In genomic region chr20:44388466-44389023, GRCh38 we compare ENCODE assay signal across 9 cellular contexts. TPM values are rescaled to one million over a fixed set of nuclear protein-coding genes. Genes with fewer than 3 reads are reported as not detected.
DNase-seq lines count a peak whose midpoint lies in the region; ATAC-seq, FAIRE-seq and TF ChIP-seq lines count a peak whose summit lies in the region.
"Had no signal": no experiment of that assay in that cellular context is flagged by ENCODE, and none has a peak within 500 bp of the region (broad histone marks: within the 10 kb centered on the region; RNA-seq: fewer than 3 reads in every experiment).

No MANE protein-coding gene starts in this region.

- H3K36me3 ChIP-seq in Caco-2 (ENCODE audit: control insufficient read depth, insufficient read depth, low read length) (peaks cover 13% of the 10 kb centered on the region), colonic mucosa (no peaks in the 10 kb centered on the region), HepG2 (replicated peaks in 1 of 2; ENCODE audit: control insufficient read depth in 1 of 2, insufficient read depth in 2 of 2, low read length in 2 of 2) (peaks cover 21 to 37% of the 10 kb centered on the region in 2 experiments)

- H3K4me2 ChIP-seq in HepG2 (ENCODE audit: low read depth, low read length) = no peak overlapping the region

- H3K4me3 Mint-ChIP-seq in Caco-2 (ENCODE audit: unreplicated experiment) = no peak overlapping the region
- no peak overlapping the region for H3K4me3 Mint-ChIP-seq in activated CD4-positive, alpha-beta T cell treated with anti-CD3 and anti-CD28 coated beads for 36 hours
- H3K4me3 Mint-ChIP-seq: T-helper 1 cell treated with Interleukin-12 subunit alpha and Interleukin-12 subunit beta and Interleukin-4 antibody, amounts not matched to agents 30 μg/mL and 1 μg/mL, for 36 hours had no signal

- H3K27me3 ChIP-seq in Caco-2 (replicated peaks; ENCODE audit: control insufficient read depth, insufficient read depth, low read length) (no peaks in the 10 kb centered on the region), colonic mucosa (no peaks in the 10 kb centered on the region), HepG2 (ENCODE audit: control insufficient read depth in 1 of 2, insufficient read depth in 2 of 2, low read length in 2 of 2) (no peaks in the 10 kb centered on the region)

- H4K20me1 ChIP-seq in HepG2 (ENCODE audit: insufficient read depth, low read length) = no peaks in the 10 kb centered on the region; the same call in 1 of the 2 replicates

- CTCF ChIA-PET in Caco-2 (lab: Charles Lee) = interaction anchor here (0.6 to 1.1 kb wide), 3 partner anchors 11 to 86 kb away, joined by 3 to 4 read pairs (median 4); no protein-coding TSS in a partner anchor
- CTCF ChIA-PET in HEK293T (lab: Yijun Ruan, JAX) = interaction anchor here (1.0 kb wide), 1 partner anchor 175 kb away, joined by 4 read pairs; no protein-coding TSS in a partner anchor
- CTCF ChIA-PET in activated CD4-positive, alpha-beta T cell treated with anti-CD3 and anti-CD28 coated beads for 36 hours (lab: Charles Lee) = interaction anchor here (0.6 to 2.5 kb wide), 13 partner anchors 49 to 910 kb away, joined by 3 to 8 read pairs (median 3); partner anchors contain the start of genes FITM2 and TTPAL
- CTCF ChIA-PET in HepG2 (lab: Yijun Ruan, JAX; ENCODE audit: low intra/inter-chr PET ratio, low total read pairs) = interaction anchor here (1.3 to 5.5 kb wide), 4 partner anchors 72 to 172 kb away, joined by 3 to 73 read pairs (median 13); no protein-coding TSS in a partner anchor

- 88% methylated on average over 21 of the region's 29 CpGs for WGBS in HepG2 (ENCODE audit: low lambda C conversion rate)

- POLR2A ChIA-PET in Caco-2 (lab: Charles Lee) (no interaction called here), HEK293T (lab: Yijun Ruan, JAX) (no interaction called here), HepG2 (lab: Yijun Ruan, JAX) (interaction anchor here (1.1 to 1.5 kb wide), 2 partner anchors 23 to 29 kb away, joined by 4 to 7 read pairs; no protein-coding TSS in a partner anchor)
- POLR2A ChIA-PET in activated CD4-positive, alpha-beta T cell treated with anti-CD3 and anti-CD28 coated beads for 36 hours (lab: Charles Lee) = no interaction called here

- H2AFZ ChIP-seq in HepG2 (ENCODE audit: low read length) = no peak overlapping the region

- H3K9me3 ChIP-seq in Caco-2 (no peaks in the 10 kb centered on the region), colonic mucosa (no peaks in the 10 kb centered on the region), HepG2 (ENCODE audit: low read length) (no peaks in the 10 kb centered on the region)

- no peaks in the 10 kb centered on the region for H3K9me3 Mint-ChIP-seq in Caco-2 (ENCODE audit: unreplicated experiment)
- no peaks in the 10 kb centered on the region for H3K9me3 Mint-ChIP-seq in activated CD4-positive, alpha-beta T cell treated with anti-CD3 and anti-CD28 coated beads for 36 hours (ENCODE audit: low read depth)
- H3K9me3 Mint-ChIP-seq: T-helper 1 cell treated with Interleukin-12 subunit alpha and Interleukin-12 subunit beta and Interleukin-4 antibody, amounts not matched to agents 30 μg/mL and 1 μg/mL, for 36 hours had no signal

- DNase-seq in Caco-2 (peak in 1 of 2 experiments; percentile 75), HEK293T (ENCODE audit: extremely low spot score) (peak; percentile 83), NCI-H460 (ENCODE audit: extremely low read depth, low read depth) (peak; percentile 78), colonic mucosa (peak; percentile 90), HepG2 (ENCODE audit: low spot score) (no peak)
- peak; percentile 91 for DNase-seq in activated CD4-positive, alpha-beta T cell treated with anti-CD3 and anti-CD28 coated beads for 36 hours
- DNase-seq in stimulated activated CD4-positive, alpha-beta T cell treated with anti-CD3 and anti-CD28 coated beads, TNF-alpha, amount 100 ng/mL, for 24 hours (ENCODE audit: low read depth in 3 of 3) = peak; percentile 38 to 71 (median 42)

- no peak for FAIRE-seq in HepG2 (lab: Jason Lieb, UNC)

- peak; percentile 80 for TF ChIP-seq RAD21 in HepG2 (CRISPR knock-in tag; IDR thresholded peaks at IDR 0.05)

- peaks cover 71% of the 10 kb centered on the region for H3K36me3 Mint-ChIP-seq in Caco-2 (ENCODE audit: insufficient read depth, unreplicated experiment)
- no peaks in the 10 kb centered on the region for H3K36me3 Mint-ChIP-seq in activated CD4-positive, alpha-beta T cell treated with anti-CD3 and anti-CD28 coated beads for 36 hours (ENCODE audit: low read depth)

- in situ Hi-C loops in HepG2 (cut with HindIII; ENCODE audit: extremely low pct_ligation_motif_present, low pct_unique_long_range_greater_than_20kb) = loop anchor here (5.0 kb wide), 1 partner anchor 171 kb away; no protein-coding TSS in a partner anchor

- TF ChIP-seq CTCF in Caco-2 (IDR thresholded peaks at IDR 0.05; ENCODE audit: insufficient read depth in 1 of 2, low read depth in 1 of 2, low read length in 1 of 2, severe bottlenecking in 1 of 2, unreplicated experiment in 1 of 2) (peak; percentile 73 to 78), colonic mucosa (IDR thresholded peaks at IDR 0.05) (peak; percentile 71), HepG2 (CRISPR knock-in tag; IDR thresholded peaks at IDR 0.05) (peak; percentile 75)

- peak; percentile 93 for ATAC-seq in activated CD4-positive, alpha-beta T cell treated with anti-CD3 and anti-CD28 coated beads for 36 hours
- peak; percentile 11 for ATAC-seq in HepG2
- ATAC-seq in GM18861 (IDR thresholded peaks at IDR 0.05; ENCODE audit: unreplicated experiment) = no peak

- H3K4me3 ChIP-seq in Caco-2 (ENCODE audit: low read depth, low read length) = no peak overlapping the region
- no peak overlapping the region for H3K4me3 ChIP-seq in colonic mucosa
- no peak overlapping the region for H3K4me3 ChIP-seq in HepG2 (replicated peaks in 1 of 3; ENCODE audit: insufficient read depth in 1 of 3, low read depth in 2 of 3, low read length in 3 of 3)

- no TSS peak for BruUV-seq in Caco-2 (replicated peaks; lab: Mats Ljungman, UMichigan)
- BruUV-seq in HepG2 (replicated peaks; lab: Mats Ljungman, UMichigan) = no TSS peak

- peaks cover 53% of the 10 kb centered on the region for H3K4me1 Mint-ChIP-seq in Caco-2 (ENCODE audit: low read depth, unreplicated experiment)
- H3K4me1 Mint-ChIP-seq in activated CD4-positive, alpha-beta T cell treated with anti-CD3 and anti-CD28 coated beads for 36 hours = peaks cover 9% of the 10 kb centered on the region

- no peaks in the 10 kb centered on the region for H3K27me3 Mint-ChIP-seq in Caco-2 (ENCODE audit: insufficient read depth, unreplicated experiment)
- H3K27me3 Mint-ChIP-seq in activated CD4-positive, alpha-beta T cell treated with anti-CD3 and anti-CD28 coated beads for 36 hours = peaks cover 6% of the 10 kb centered on the region

- H3K9ac ChIP-seq in colonic mucosa (ENCODE audit: low read depth in 2 of 2, low read length in 2 of 2) = peak overlapping the region in 1 of 2 donors; percentile 38
- no peak overlapping the region for H3K9ac ChIP-seq in HepG2 (ENCODE audit: insufficient read depth, low read depth, low read length)

- H3K79me2 ChIP-seq in HepG2 (ENCODE audit: insufficient read depth, low read length) = peaks cover 79% of the 10 kb centered on the region

- H3K27ac Mint-ChIP-seq in Caco-2 (ENCODE audit: unreplicated experiment) = peak overlapping the region; percentile 18
- no peak overlapping the region for H3K27ac Mint-ChIP-seq in activated CD4-positive, alpha-beta T cell treated with anti-CD3 and anti-CD28 coated beads for 36 hours
- H3K27ac Mint-ChIP-seq: T-helper 1 cell treated with Interleukin-12 subunit alpha and Interleukin-12 subunit beta and Interleukin-4 antibody, amounts not matched to agents 30 μg/mL and 1 μg/mL, for 36 hours had no signal

- H3K27ac ChIP-seq in colonic mucosa = no peak overlapping the region
- no peak overlapping the region for H3K27ac ChIP-seq in HepG2 (ENCODE audit: extremely low read length, insufficient read depth, low read length)

- intact Hi-C loops in Caco-2 (cut with micrococcal nuclease; ENCODE audit: unreplicated experiment) (no loop called here), colonic mucosa (cut with DNase I) (loop anchor here (2.0 to 10.0 kb wide), 2 partner anchors 72 to 74 kb away; partner anchors contain the start of gene FITM2), HepG2 (cut with micrococcal nuclease; ENCODE audit: unreplicated experiment) (no loop called here)
- intact Hi-C loops in activated CD4-positive, alpha-beta T cell treated with anti-CD3 and anti-CD28 coated beads for 36 hours (cut with DNase I, micrococcal nuclease) = loop anchor here (1.0 to 5.0 kb wide), 10 partner anchors 72 to 479 kb away; partner anchors contain the start of genes FITM2 (in 2 of the 2), SERINC3 (in 1 of the 2) and TTPAL (in 1 of the 2)

- TF ChIP-seq EP300 in HepG2 (IDR thresholded peaks at IDR 0.05; ENCODE audit: low read depth in 2 of 2, low read length in 2 of 2) (0 out of 4 replicates have a peak, but pooled peaks of 1 of the 2 experiments have one; percentile 3), HepG2 (CRISPR knock-in tag; IDR thresholded peaks at IDR 0.05; ENCODE audit: borderline replicate concordance) (no peak)

- no peak for TF ChIP-seq POLR2A in HepG2 (IDR thresholded peaks at IDR 0.05; ENCODE audit: insufficient read depth in 1 of 2, low read depth in 2 of 2, low read length in 2 of 2)

- H3K4me1 ChIP-seq in Caco-2 = peaks cover 60% of the 10 kb centered on the region
- H3K4me1 ChIP-seq in colonic mucosa = peaks cover 8% of the 10 kb centered on the region
- H3K4me1 ChIP-seq in HepG2 (ENCODE audit: insufficient read depth, low read length) = peaks cover 72% of the 10 kb centered on the region

RNA-seq across cellular contexts. Expression of gene HNF4A, which starts 33.0 kb away (rescaled TPM):
- total RNA-seq in Caco-2 (2022) (256 and 292 TPM in 2 replicates), colonic mucosa (100 to 1,000 TPM; 288 to 346 TPM), HepG2 (2016; rRNA removed; fragmentation: Illumina TruSeq; extraction: Trizol) (169 and 190 TPM in 2 replicates)
- total RNA-seq in NCI-H460 (2014; rRNA removed; shearing (Covaris generic)) = 0.12 TPM in 1 of 2 replicates, not detected in the other
- polyA plus RNA-seq in NCI-H460 (2014; cell fraction: nucleus; rRNA removed) = not detected in 2 replicates
- total RNA-seq in activated CD4-positive, alpha-beta T cell treated with anti-CD3 and anti-CD28 coated beads for 36 hours = not detected
- 29.0 and 32.3 TPM in 2 replicates for total RNA-seq in HepG2 (2016; cell fraction: cytosol; rRNA removed; fragmentation: Illumina TruSeq; extraction: Trizol; ENCODE audit: low read depth)
- total RNA-seq in HepG2 (2016; cell fraction: insoluble cytoplasmic fraction; rRNA removed; fragmentation: Illumina TruSeq; extraction: Trizol) = 151 and 173 TPM in 2 replicates
- total RNA-seq in HepG2 (2016; cell fraction: membrane; rRNA removed; fragmentation: Illumina TruSeq; extraction: Trizol) = 112 and 124 TPM in 2 replicates
- 102 and 116 TPM in 2 replicates for total RNA-seq in HepG2 (2016; cell fraction: nucleus; rRNA removed; fragmentation: Illumina TruSeq; extraction: Trizol)
- 80.9 and 112 TPM in 2 replicates for polyA plus RNA-seq in HepG2 (2011; rRNA removed)
- polyA plus RNA-seq in HepG2 (2011; cell fraction: cytosol; rRNA removed) = 42.6 and 51.4 TPM in 2 replicates
- 155 and 166 TPM in 2 replicates for polyA plus RNA-seq in HepG2 (2011; cell fraction: nucleus; rRNA removed)
- polyA plus RNA-seq in HepG2 (2012) = 118 and 127 TPM in 2 replicates
- polyA plus RNA-seq in HepG2 (2016; cell fraction: cytosol; fragmentation: Illumina TruSeq; extraction: Trizol; ENCODE audit: low read depth) = 15.4 and 16.4 TPM in 2 replicates
- 119 and 153 TPM in 2 replicates for polyA plus RNA-seq in HepG2 (2016; cell fraction: insoluble cytoplasmic fraction; fragmentation: Illumina TruSeq; extraction: Trizol; ENCODE audit: low read depth)
- polyA plus RNA-seq in HepG2 (2016; cell fraction: membrane; fragmentation: Illumina TruSeq; extraction: Trizol; ENCODE audit: low read depth) = 46.6 and 47.5 TPM in 2 replicates
- polyA plus RNA-seq in HepG2 (2016; cell fraction: nucleus; fragmentation: Illumina TruSeq; extraction: Trizol; ENCODE audit: insufficient read depth, low read depth) = 182 and 192 TPM in 2 replicates
- 4.8 and 366 TPM in 2 replicates for polyA minus RNA-seq in HepG2 (2011; rRNA and poly(A)+ RNA removed; ENCODE audit: low replicate concordance)
- polyA minus RNA-seq in HepG2 (2011; cell fraction: cytosol; rRNA and poly(A)+ RNA removed) = 84.1 and 95.5 TPM in 2 replicates
- 74.7 and 93.0 TPM in 2 replicates for polyA minus RNA-seq in HepG2 (2011; cell fraction: nucleus; rRNA and poly(A)+ RNA removed)

RNA-seq across cellular contexts. Expression of gene R3HDML, which starts 51.7 kb away (rescaled TPM):
- total RNA-seq in Caco-2 (2022) = not detected in 2 replicates
- not detected in 2 replicates for total RNA-seq in NCI-H460 (2014; rRNA removed; shearing (Covaris generic))
- polyA plus RNA-seq in NCI-H460 (2014; cell fraction: nucleus; rRNA removed) = not detected in 2 replicates
- not detected for total RNA-seq in activated CD4-positive, alpha-beta T cell treated with anti-CD3 and anti-CD28 coated beads for 36 hours
- total RNA-seq in colonic mucosa = not detected
- not detected in 2 replicates for total RNA-seq in HepG2 (2016; rRNA removed; fragmentation: Illumina TruSeq; extraction: Trizol)
- not detected in 2 replicates for total RNA-seq in HepG2 (2016; cell fraction: cytosol; rRNA removed; fragmentation: Illumina TruSeq; extraction: Trizol; ENCODE audit: low read depth)
- not detected in 2 replicates for total RNA-seq in HepG2 (2016; cell fraction: insoluble cytoplasmic fraction; rRNA removed; fragmentation: Illumina TruSeq; extraction: Trizol)
- total RNA-seq in HepG2 (2016; cell fraction: membrane; rRNA removed; fragmentation: Illumina TruSeq; extraction: Trizol) = not detected in 2 replicates
- total RNA-seq in HepG2 (2016; cell fraction: nucleus; rRNA removed; fragmentation: Illumina TruSeq; extraction: Trizol) = not detected in 2 replicates
- not detected in 2 replicates for polyA plus RNA-seq in HepG2 (2011; rRNA removed)
- not detected in 2 replicates for polyA plus RNA-seq in HepG2 (2011; cell fraction: cytosol; rRNA removed)
- polyA plus RNA-seq in HepG2 (2011; cell fraction: nucleus; rRNA removed) = not detected in 2 replicates
- not detected in 2 replicates for polyA plus RNA-seq in HepG2 (2012)
- polyA plus RNA-seq in HepG2 (2016; cell fraction: cytosol; fragmentation: Illumina TruSeq; extraction: Trizol; ENCODE audit: low read depth) = not detected in 2 replicates
- polyA plus RNA-seq in HepG2 (2016; cell fraction: insoluble cytoplasmic fraction; fragmentation: Illumina TruSeq; extraction: Trizol; ENCODE audit: low read depth) = not detected in 2 replicates
- polyA plus RNA-seq in HepG2 (2016; cell fraction: membrane; fragmentation: Illumina TruSeq; extraction: Trizol; ENCODE audit: low read depth) = not detected in 2 replicates
- not detected in 2 replicates for polyA plus RNA-seq in HepG2 (2016; cell fraction: nucleus; fragmentation: Illumina TruSeq; extraction: Trizol; ENCODE audit: insufficient read depth, low read depth)
- not detected in 2 replicates for polyA minus RNA-seq in HepG2 (2011; rRNA and poly(A)+ RNA removed; ENCODE audit: low replicate concordance)
- polyA minus RNA-seq in HepG2 (2011; cell fraction: cytosol; rRNA and poly(A)+ RNA removed) = not detected in 2 replicates
- polyA minus RNA-seq in HepG2 (2011; cell fraction: nucleus; rRNA and poly(A)+ RNA removed) = not detected in 2 replicates

Comparison
In these comparisons a context has a peak if more than half of its experiments do, and no peak if none do; other contexts are left out.
1. RNA of gene HNF4A, which starts 33.0 kb away (total RNA-seq): 288 to 346 TPM in colonic mucosa, 256 to 292 TPM in Caco-2 and 29.0 to 190 TPM in HepG2; 0.12 TPM in NCI-H460 and not detected in activated CD4-positive, alpha-beta T cell treated with anti-CD3 and anti-CD28 coated beads for 36 hours; every median in the first group is over 10 times any median in the second.
2. intact Hi-C loops: an anchor here in activated CD4-positive, alpha-beta T cell treated with anti-CD3 and anti-CD28 coated beads for 36 hours (1.0 to 5.0 kb wide) and colonic mucosa (2.0 to 10.0 kb wide); none called in Caco-2 and HepG2.
3. Peak in every context shown above with its lines, with median percentiles within 50 percentile points of each other: CTCF ChIP-seq.